22 cellular contexts compared by ENCODE assay signal in the genomic region with DNA sequence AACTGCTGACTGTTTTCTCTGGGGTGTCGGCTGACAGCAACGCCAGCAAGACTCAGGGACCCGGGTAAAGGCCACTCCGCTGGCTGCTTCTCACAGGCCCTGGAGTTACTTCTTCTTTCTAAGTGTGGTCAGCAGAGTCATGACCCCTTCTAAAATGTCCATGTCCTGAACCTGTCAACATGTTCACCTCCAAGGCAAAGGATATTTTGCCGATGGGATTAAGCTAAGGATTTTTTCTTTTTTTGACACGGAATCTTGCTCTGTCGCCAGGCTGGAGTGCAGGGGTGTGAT. TPM values are rescaled to one million over a fixed set of nuclear protein-coding genes. Genes with fewer than 3 reads are reported as not detected.
DNase-seq lines count a peak whose midpoint lies in the region; ATAC-seq, FAIRE-seq and TF ChIP-seq lines count a peak whose summit lies in the region.
"Had no signal": no experiment of that assay in that cellular context is flagged by ENCODE, and none has a peak within 500 bp of the region (broad histone marks: within the 10 kb centered on the region; RNA-seq: fewer than 3 reads in every experiment).

No MANE protein-coding gene starts in this region.

- H3K27me3 Mint-ChIP-seq in progenitor cell of endocrine pancreas, result peaks cover 7% of the 10 kb centered on the region
- H3K27me3 Mint-ChIP-seq: activated B cell treated with CpG ODN at 0.5 μM for 24 hours; activated naive CD8-positive, alpha-beta T cell treated with anti-CD3 and anti-CD28 coated beads for 36 hours had no signal

- intact Hi-C loops in breast epithelium (cut with DNase I; ENCODE audit: low total_unique reads), result no loop called here

- no peaks in the 10 kb centered on the region for H3K9me3 Mint-ChIP-seq in progenitor cell of endocrine pancreas (ENCODE audit: low read depth)
- H3K9me3 Mint-ChIP-seq: activated B cell treated with CpG ODN at 0.5 μM for 24 hours; activated naive CD8-positive, alpha-beta T cell treated with anti-CD3 and anti-CD28 coated beads for 36 hours; stimulated activated memory B cell treated with anti-CD40 and anti-IgM and Interleukin-4, amounts not matched to agents 10 μg/mL and 1 μg/mL and 100 μg/mL, for 72 hours had no signal

- peak overlapping the region; percentile 89 for H3K27ac Mint-ChIP-seq in progenitor cell of endocrine pancreas
- H3K27ac Mint-ChIP-seq: activated B cell treated with CpG ODN at 0.5 μM for 24 hours; activated CD8-positive, alpha-beta T cell treated with anti-CD3 and anti-CD28 coated beads, Interleukin-2, amount 10 ng/mL, durations not matched to agents 7 days and 5 days; activated naive CD8-positive, alpha-beta T cell treated with anti-CD3 and anti-CD28 coated beads for 36 hours; stimulated activated memory B cell treated with anti-CD40 and anti-IgM and Interleukin-4, amounts not matched to agents 10 μg/mL and 1 μg/mL and 100 μg/mL, for 72 hours had no signal

- CTCF ChIA-PET in H1 (lab: Charles Lee; ENCODE audit: partially characterized antibody), result interaction anchor here (0.7 to 1.9 kb wide), 3 partner anchors 13 to 126 kb away, joined by 3 to 6 read pairs (median 4); a partner anchor contains a TSS

- H2AK5ac ChIP-seq in H1 (ENCODE audit: low read depth, low read length), result no peak overlapping the region

- H2BK5ac ChIP-seq in H1 (ENCODE audit: low read depth, low read length), result no peak overlapping the region

- no peaks in the 10 kb centered on the region for H3K79me1 ChIP-seq in H1 (ENCODE audit: low read depth, low read length)

- no peaks in the 10 kb centered on the region for H4K20me1 ChIP-seq in H1 (replicated peaks in 1 of 2; ENCODE audit: control insufficient read depth in 1 of 2, insufficient read depth in 2 of 2, low read length in 2 of 2)

- H3K9ac ChIP-seq in H1 (replicated peaks in 1 of 4; ENCODE audit: extremely low read depth in 1 of 4, low read depth in 3 of 4, low read length in 3 of 4), result no peak overlapping the region

- H3K56ac ChIP-seq in H1 (replicated peaks; ENCODE audit: insufficient read length, low read depth, low read length), result no peak overlapping the region

- H3K4me1 ChIP-seq in H1 (replicated peaks in 1 of 4; ENCODE audit: control insufficient read depth in 3 of 4, insufficient read depth in 4 of 4, low read length in 3 of 4) (peaks cover 0 to 15% (median 12%) of the 10 kb centered on the region in 4 experiments; a peak in 5 of 7 replicates), Peyer's patch (peaks cover 0 to 14% (median 2%) of the 10 kb centered on the region in 4 donors), breast epithelium (no peaks in the 10 kb centered on the region)

- H3K23ac ChIP-seq in H1 (ENCODE audit: insufficient read length), result no peak overlapping the region

- no peak overlapping the region for H3K27ac ChIP-seq in H1 (ENCODE audit: low read depth, low read length)
- peak overlapping the region in 1 of 4 donors; percentile 44 for H3K27ac ChIP-seq in Peyer's patch
- no peak overlapping the region for H3K27ac ChIP-seq in breast epithelium
- H3K27ac ChIP-seq: brain microvascular endothelial cell had no signal

- H3K4me2 ChIP-seq in H1 (ENCODE audit: insufficient read depth in 1 of 2, low read depth in 2 of 2, low read length in 2 of 2), result no peak overlapping the region

- H2BK12ac ChIP-seq in H1 (ENCODE audit: low read depth, low read length), result no peak overlapping the region

- TF ChIP-seq CTCF in H1 (IDR thresholded peaks at IDR 0.05; ENCODE audit: control extremely low read depth in 1 of 3, insufficient read depth in 1 of 3, low read depth in 1 of 3, low read length in 3 of 3) (no peak), progenitor cell of endocrine pancreas (IDR thresholded peaks at IDR 0.05; ENCODE audit: unreplicated experiment) (no peak), Peyer's patch (IDR thresholded peaks at IDR 0.05) (no peak), breast epithelium (IDR thresholded peaks at IDR 0.05) (no peak)

- TF ChIP-seq POLR2A in H1 (IDR thresholded peaks at IDR 0.05; ENCODE audit: control extremely low read depth in 1 of 2, low read depth in 2 of 2, low read length in 2 of 2) (no peak), Peyer's patch (IDR thresholded peaks at IDR 0.05) (no peak), breast epithelium (IDR thresholded peaks at IDR 0.05) (no peak)

- H2BK120ac ChIP-seq in H1 (replicated peaks; ENCODE audit: low read depth, low read length), result no peak overlapping the region

- no peak overlapping the region for H3K14ac ChIP-seq in H1 (ENCODE audit: insufficient read length)

- no peaks in the 10 kb centered on the region for H3K36me3 ChIP-seq in H1 (ENCODE audit: control insufficient read depth in 2 of 4, insufficient read depth in 4 of 4, low read length in 3 of 4)
- H3K36me3 ChIP-seq in Peyer's patch, result no peaks in the 10 kb centered on the region
- H3K36me3 ChIP-seq in breast epithelium, result no peaks in the 10 kb centered on the region
- H3K36me3 ChIP-seq: brain microvascular endothelial cell had no signal

- H2BK20ac ChIP-seq in H1 (ENCODE audit: low read length), result no peak overlapping the region

- 88% methylated on average over 7 of the region's 7 CpGs; no CpG with 5 or more reads in 1 of the 2 experiments for WGBS in H1 (ENCODE audit: extremely low coverage in 1 of 2, insufficient coverage in 1 of 2, insufficient read length in 1 of 2, insufficient replicate concordance in 2 of 2, low coverage in 1 of 2, low lambda C conversion rate in 2 of 2, missing lambda C conversion rate in 1 of 2), 2 experiments

- peak overlapping the region; percentile 47; the same call in 1 of the 2 replicates for H4K8ac ChIP-seq in H1 (ENCODE audit: extremely low read depth, insufficient read depth, low read length)

- TF ChIP-seq EP300 in H1 (IDR thresholded peaks at IDR 0.05; ENCODE audit: borderline replicate concordance in 1 of 2, low read depth in 2 of 2, low read length in 2 of 2), result no peak

- no peaks in the 10 kb centered on the region; the same call in 1 of the 2 replicates for H3K23me2 ChIP-seq in H1 (ENCODE audit: low read depth, low read length)

- H3K4me1 Mint-ChIP-seq in progenitor cell of endocrine pancreas (ENCODE audit: low read depth), result peaks cover 6% of the 10 kb centered on the region

- H3K36me3 Mint-ChIP-seq in progenitor cell of endocrine pancreas (ENCODE audit: insufficient read depth), result no peaks in the 10 kb centered on the region
- H3K36me3 Mint-ChIP-seq: activated naive CD8-positive, alpha-beta T cell treated with anti-CD3 and anti-CD28 coated beads for 36 hours; stimulated activated memory B cell treated with anti-CD40 and anti-IgM and Interleukin-4, amounts not matched to agents 10 μg/mL and 1 μg/mL and 100 μg/mL, for 72 hours had no signal

- H4K91ac ChIP-seq in H1 (replicated peaks; ENCODE audit: insufficient read length, low read length), result no peak overlapping the region

- no peak overlapping the region for H3K4ac ChIP-seq in H1 (replicated peaks; ENCODE audit: insufficient read length, low read depth, low read length)

- FAIRE-seq in H1 (lab: Jason Lieb, UNC), result no peak

- H3K27me3 ChIP-seq in H1 (replicated peaks in 1 of 4; ENCODE audit: control insufficient read depth in 3 of 4, extremely low read depth in 1 of 4, insufficient read depth in 3 of 4, low read length in 3 of 4) (peaks cover 0 to 2% (median 0%) of the 10 kb centered on the region in 4 experiments; a peak in 3 of 7 replicates), Peyer's patch (no peaks in the 10 kb centered on the region), breast epithelium (no peaks in the 10 kb centered on the region)
- H3K27me3 ChIP-seq: brain microvascular endothelial cell had no signal

- no peak for TF ChIP-seq RAD21 in H1 (IDR thresholded peaks at IDR 0.05 in 1 of 2, conservative IDR thresholded peaks at IDR 0.05 in 1 of 2; ENCODE audit: low read depth in 2 of 2, low read length in 2 of 2)

- no peak overlapping the region for H4K5ac ChIP-seq in H1 (ENCODE audit: insufficient read length, low read depth, low read length)

- no peak overlapping the region for H3K4me3 ChIP-seq in H1 (ENCODE audit: extremely low read depth in 1 of 4, insufficient read depth in 2 of 4, low read depth in 3 of 4, low read length in 4 of 4)
- H3K4me3 ChIP-seq in Peyer's patch, result no peak overlapping the region
- no peak overlapping the region for H3K4me3 ChIP-seq in breast epithelium

- no peak overlapping the region for H3K18ac ChIP-seq in H1 (ENCODE audit: extremely low read depth, low read length)

- DNase-seq in CD1c-positive myeloid dendritic cell (ENCODE audit: extremely low spot score) (peak; percentile 49), RPMI8226 (peak; percentile 34), H1 (ENCODE audit: low read depth in 1 of 2, low spot score in 2 of 2) (no peak), progenitor cell of endocrine pancreas (ENCODE audit: low spot score, unreplicated experiment) (no peak), Peyer's patch (no peak), breast epithelium (ENCODE audit: low spot score in 2 of 2) (no peak)
- DNase-seq in stimulated activated CD4-positive, alpha-beta T cell treated with anti-CD3 and anti-CD28 coated beads, Interleukin-12 subunit alpha, Interleukin-12 subunit beta, amount 100 ng/mL, for 4 hours, result no peak
- DNase-seq: activated B cell treated with CpG ODN at 0.5 μM for 24 hours; activated CD8-positive, alpha-beta T cell treated with anti-CD3 and anti-CD28 coated beads, Interleukin-2, amount 10 ng/mL, durations not matched to agents 7 days and 5 days; activated naive CD8-positive, alpha-beta T cell treated with anti-CD3 and anti-CD28 coated beads for 36 hours; brain microvascular endothelial cell; dermis blood vessel endothelial cell; DMS79 treated with DMSO at 0.1 percent for 48 hours; erythroblast; GOT3; NCI-H2029 treated with DMSO at 0.1 percent for 48 hours; NCI-H446 treated with DMSO at 0.1 percent for 48 hours; posterior cingulate gyrus; SHP77 treated with DMSO at 0.1 percent for 48 hours; T-helper 1 cell had no signal

- POLR2A ChIA-PET in H1 (lab: Charles Lee; ENCODE audit: partially characterized antibody), result interaction anchor here (1.0 kb wide), 2 partner anchors 20 to 70 kb away, joined by 3 read pairs; no protein-coding TSS in a partner anchor

- H2AFZ ChIP-seq in H1 (ENCODE audit: low read length), result no peak overlapping the region

- no peak overlapping the region for H2BK15ac ChIP-seq in H1 (ENCODE audit: low read length)

- H3K4me3 Mint-ChIP-seq in progenitor cell of endocrine pancreas (ENCODE audit: low read depth), result no peak overlapping the region
- H3K4me3 Mint-ChIP-seq: activated B cell treated with CpG ODN at 0.5 μM for 24 hours; activated CD8-positive, alpha-beta T cell treated with anti-CD3 and anti-CD28 coated beads, Interleukin-2, amount 10 ng/mL, durations not matched to agents 7 days and 5 days; activated naive CD8-positive, alpha-beta T cell treated with anti-CD3 and anti-CD28 coated beads for 36 hours; stimulated activated memory B cell treated with anti-CD40 and anti-IgM and Interleukin-4, amounts not matched to agents 10 μg/mL and 1 μg/mL and 100 μg/mL, for 72 hours had no signal

- no peaks in the 10 kb centered on the region for H3K9me3 ChIP-seq in H1 (ENCODE audit: insufficient read depth in 2 of 2, low read depth in 1 of 2, low read length in 1 of 2)
- no peaks in the 10 kb centered on the region for H3K9me3 ChIP-seq in Peyer's patch
- H3K9me3 ChIP-seq in breast epithelium, result no peaks in the 10 kb centered on the region

- ATAC-seq in GM19328 (IDR thresholded peaks at IDR 0.05; ENCODE audit: unreplicated experiment), result no peak
- ATAC-seq: activated CD8-positive, alpha-beta T cell treated with anti-CD3 and anti-CD28 coated beads, Interleukin-2, amount 10 ng/mL, durations not matched to agents 7 days and 5 days; stimulated activated memory B cell treated with anti-CD40 and anti-IgM and Interleukin-4, amounts not matched to agents 10 μg/mL and 1 μg/mL and 100 μg/mL, for 72 hours had no signal

- no peaks in the 10 kb centered on the region for H3K79me2 ChIP-seq in H1 (ENCODE audit: control insufficient read depth in 1 of 2, insufficient read depth in 2 of 2, low read length in 2 of 2)

RNA-seq across cellular contexts. Expression of a gene that starts 7.9 kb away (rescaled TPM):
- total RNA-seq in H1 (2021; fragmentation: NEBNext Ultra II Directional; extraction: Animal tissue kit (Norgen Biotek cat#: 25700)), result 1.8 and 2.1 TPM in 2 replicates
- 4.3 and 5.3 TPM in 2 replicates for polyA plus RNA-seq in H1 (2011; rRNA removed)
- 5.6 TPM for polyA plus RNA-seq in H1 (2011; cell fraction: cytosol; rRNA removed)
- polyA plus RNA-seq in H1 (2011; cell fraction: nucleus; rRNA removed), result 3.9 TPM
- 1.4 to 4.6 TPM (median 3.1 TPM) in 4 replicates for polyA plus RNA-seq in H1 (2012, experiment 1 of 2)
- 2.7 TPM for polyA plus RNA-seq in H1 (2012, experiment 2 of 2)
- 1.4 TPM for polyA plus RNA-seq in H1 (2013, experiment 1 of 2)
- 1.7 TPM for polyA plus RNA-seq in H1 (2013, experiment 2 of 2)
- polyA minus RNA-seq in H1 (2011; rRNA and poly(A)+ RNA removed), result 0.44 and 0.90 TPM in 2 replicates
- 1.7 TPM for polyA minus RNA-seq in H1 (2011; cell fraction: cytosol; rRNA and poly(A)+ RNA removed)
- polyA minus RNA-seq in H1 (2011; cell fraction: nucleus; rRNA and poly(A)+ RNA removed), result 1.4 TPM
- total RNA-seq in progenitor cell of endocrine pancreas (5.5 and 6.1 TPM in 2 replicates), Peyer's patch (10 to 100 TPM in 2 of 4 donors, 1 to 10 TPM in 1, not detected in 1; 8.2 to 14.3 (median 10.3) TPM), breast epithelium (1 to 10 TPM; 5.4 to 9.8 (median 7.2) TPM)

RNA-seq across cellular contexts. Expression of a gene that starts 35.0 kb away (rescaled TPM):
- total RNA-seq in H1 (2021; fragmentation: NEBNext Ultra II Directional; extraction: Animal tissue kit (Norgen Biotek cat#: 25700)), result 40.0 and 44.0 TPM in 2 replicates
- polyA plus RNA-seq in H1 (2011; rRNA removed), result 60.3 and 117 TPM in 2 replicates
- 39.7 TPM for polyA plus RNA-seq in H1 (2011; cell fraction: cytosol; rRNA removed)
- polyA plus RNA-seq in H1 (2011; cell fraction: nucleus; rRNA removed), result 48.1 TPM
- 34.2 to 38.8 TPM (median 38.1 TPM) in 4 replicates for polyA plus RNA-seq in H1 (2012, experiment 1 of 2)
- 37.1 TPM for polyA plus RNA-seq in H1 (2012, experiment 2 of 2)
- 43.9 TPM for polyA plus RNA-seq in H1 (2013, experiment 1 of 2)
- 44.5 TPM for polyA plus RNA-seq in H1 (2013, experiment 2 of 2)
- polyA minus RNA-seq in H1 (2011; rRNA and poly(A)+ RNA removed), result 15.6 and 24.3 TPM in 2 replicates
- 34.9 TPM for polyA minus RNA-seq in H1 (2011; cell fraction: cytosol; rRNA and poly(A)+ RNA removed)
- polyA minus RNA-seq in H1 (2011; cell fraction: nucleus; rRNA and poly(A)+ RNA removed), result 19.2 TPM
- 78.0 and 86.1 TPM in 2 replicates for total RNA-seq in progenitor cell of endocrine pancreas
- total RNA-seq in Peyer's patch, result 100 to 1,000 TPM in 2 of 4 donors, 10 to 100 TPM in 2; 77.1 to 124 (median 95.3) TPM
- total RNA-seq in breast epithelium, result 10 to 100 TPM; 34.0 to 65.3 (median 34.7) TPM

RNA-seq across cellular contexts. Expression of a gene that starts 41.5 kb away (rescaled TPM):
- 15.8 and 19.1 TPM in 2 replicates for total RNA-seq in H1 (2021; fragmentation: NEBNext Ultra II Directional; extraction: Animal tissue kit (Norgen Biotek cat#: 25700))
- 40.0 and 42.8 TPM in 2 replicates for polyA plus RNA-seq in H1 (2011; rRNA removed)
- polyA plus RNA-seq in H1 (2011; cell fraction: cytosol; rRNA removed), result 26.0 TPM
- polyA plus RNA-seq in H1 (2011; cell fraction: nucleus; rRNA removed), result 71.1 TPM
- 16.2 to 22.1 TPM (median 19.4 TPM) in 4 replicates for polyA plus RNA-seq in H1 (2012, experiment 1 of 2)
- 24.5 TPM for polyA plus RNA-seq in H1 (2012, experiment 2 of 2)
- 18.1 TPM for polyA plus RNA-seq in H1 (2013, experiment 1 of 2)
- 18.1 TPM for polyA plus RNA-seq in H1 (2013, experiment 2 of 2)
- 32.4 and 35.1 TPM in 2 replicates for polyA minus RNA-seq in H1 (2011; rRNA and poly(A)+ RNA removed)
- 19.8 TPM for polyA minus RNA-seq in H1 (2011; cell fraction: cytosol; rRNA and poly(A)+ RNA removed)
- 22.5 TPM for polyA minus RNA-seq in H1 (2011; cell fraction: nucleus; rRNA and poly(A)+ RNA removed)
- total RNA-seq in progenitor cell of endocrine pancreas, result 16.5 and 18.3 TPM in 2 replicates
- total RNA-seq in Peyer's patch, result 10 to 100 TPM; 18.0 to 37.1 (median 21.9) TPM
- 10 to 100 TPM; 11.5 to 35.2 (median 16.4) TPM for total RNA-seq in breast epithelium

RNA-seq across cellular contexts. Expression of a gene that starts 54.6 kb away (rescaled TPM):
- 121 and 123 TPM in 2 replicates for total RNA-seq in H1 (2021; fragmentation: NEBNext Ultra II Directional; extraction: Animal tissue kit (Norgen Biotek cat#: 25700))
- polyA plus RNA-seq in H1 (2011; rRNA removed), result 55.1 and 121 TPM in 2 replicates
- polyA plus RNA-seq in H1 (2011; cell fraction: cytosol; rRNA removed), result 59.0 TPM
- 207 TPM for polyA plus RNA-seq in H1 (2011; cell fraction: nucleus; rRNA removed)
- 77.9 to 117 TPM (median 110 TPM) in 4 replicates for polyA plus RNA-seq in H1 (2012, experiment 1 of 2)
- 119 TPM for polyA plus RNA-seq in H1 (2012, experiment 2 of 2)
- 101 TPM for polyA plus RNA-seq in H1 (2013, experiment 1 of 2)
- 100 TPM for polyA plus RNA-seq in H1 (2013, experiment 2 of 2)
- 48.4 and 57.9 TPM in 2 replicates for polyA minus RNA-seq in H1 (2011; rRNA and poly(A)+ RNA removed)
- polyA minus RNA-seq in H1 (2011; cell fraction: cytosol; rRNA and poly(A)+ RNA removed), result 93.0 TPM
- polyA minus RNA-seq in H1 (2011; cell fraction: nucleus; rRNA and poly(A)+ RNA removed), result 92.4 TPM
- 131 and 140 TPM in 2 replicates for total RNA-seq in progenitor cell of endocrine pancreas
- 100 to 1,000 TPM; 181 to 296 (median 234) TPM for total RNA-seq in Peyer's patch
- total RNA-seq in breast epithelium, result 10 to 100 TPM; 35.8 to 56.4 (median 45.8) TPM

Comparison
In these comparisons a context has a peak if more than half of its experiments do, and no peak if none do; other contexts are left out.
1. DNase-seq: peak in CD1c-positive myeloid dendritic cell (single experiment) and RPMI8226 (single experiment); none in H1 (0 of 2), progenitor cell of endocrine pancreas (single experiment), stimulated activated CD4-positive, alpha-beta T cell treated with anti-CD3 and anti-CD28 coated beads, Interleukin-12 subunit alpha, Interleukin-12 subunit beta, amount 100 ng/mL, for 4 hours (single experiment), Peyer's patch (0 of 3) and breast epithelium (0 of 2).